ENCODE assay signal across 24 cellular contexts in the genomic region with DNA sequence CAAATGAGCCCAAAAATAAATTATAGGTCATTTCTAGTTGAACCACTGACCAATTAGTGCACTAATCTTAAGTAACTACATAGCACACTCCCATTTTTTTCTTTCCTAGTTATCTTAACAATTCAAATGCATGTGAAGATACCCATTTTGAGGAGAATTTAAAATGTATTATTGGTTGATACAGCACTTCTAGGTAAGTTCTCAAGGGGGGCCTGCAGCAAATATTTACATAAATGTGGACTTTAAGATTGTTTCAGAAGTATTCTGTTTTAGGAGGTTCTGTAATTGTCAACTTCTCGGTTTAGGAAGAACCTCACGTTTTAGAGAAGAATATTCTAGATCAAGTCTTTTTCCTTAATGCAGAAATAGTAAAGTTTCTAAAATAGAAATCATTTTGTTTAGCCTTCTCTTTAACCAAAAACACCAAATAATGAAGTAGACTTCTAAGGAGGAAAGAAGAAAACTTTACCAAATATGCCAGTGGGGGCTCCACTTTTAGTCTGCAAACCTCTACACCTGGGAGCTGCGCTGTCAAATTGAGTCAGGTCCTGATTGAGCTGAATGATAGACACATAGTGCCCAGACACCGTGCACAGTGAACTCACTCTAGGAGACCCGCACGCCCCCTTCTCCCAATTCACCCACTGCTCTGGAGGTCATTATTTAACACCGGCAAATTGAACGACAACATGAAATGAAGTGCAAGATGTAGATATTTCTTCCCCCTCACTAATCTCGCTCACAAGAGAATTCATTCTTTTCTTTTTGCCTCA.
"Had no signal": no experiment of that assay in that cellular context is flagged by ENCODE, and none has a peak within 500 bp of the region (broad histone marks: within the 10 kb centered on the region; RNA-seq: fewer than 3 reads in every experiment).

No MANE protein-coding gene starts in this region.

- H3K4me3 Mint-ChIP-seq: natural killer cell, neural crest cell had no signal

- H3K4me1 ChIP-seq: gastrocnemius medialis, tibial artery, uterus had no signal

- H3K36me3 Mint-ChIP-seq: natural killer cell had no signal

- H3K27ac Mint-ChIP-seq: natural killer cell had no signal

- H3K27ac ChIP-seq: coronary artery, dorsolateral prefrontal cortex, gastrocnemius medialis, heart right ventricle, ovary, right atrium auricular region, sigmoid colon, skin epidermis, tibial artery, upper lobe of left lung, uterus had no signal

- DNase-seq: dorsolateral prefrontal cortex; effector memory CD4-positive, alpha-beta T cell; gastrocnemius medialis; heart right ventricle; hypothalamus; kidney glomerular epithelial cell; mammary epithelial cell; mucosa of descending colon; natural killer cell; nucleus accumbens; ovary; sigmoid colon; stimulated activated CD4-positive, alpha-beta T cell treated with anti-CD3 and anti-CD28 coated beads, Interleukin-12 subunit alpha, Interleukin-12 subunit beta, amount 100 ng/mL, for 4 hours; stimulated activated naive CD8-positive, alpha-beta T cell treated with anti-CD3 and anti-CD28 coated beads, Interleukin-15, Interleukin-2, amounts not matched to agents 100 U/mL and 50 U/mL, for 24 hours; tibial artery; upper lobe of left lung; uterus had no signal

- FAIRE-seq: islet of Langerhans had no signal

- ATAC-seq: esophagus mucosa; gastrocnemius medialis; heart right ventricle; left lobe of liver; mucosa of descending colon; natural killer cell; stimulated activated naive CD8-positive, alpha-beta T cell treated with anti-CD3 and anti-CD28 coated beads, Interleukin-15, Interleukin-2, amounts not matched to agents 100 U/mL and 50 U/mL, for 24 hours had no signal

- H3K27me3 ChIP-seq: gastrocnemius medialis, ovary, right atrium auricular region, sigmoid colon, tibial artery, upper lobe of left lung, uterus had no signal

- H3K4me3 ChIP-seq: coronary artery, dorsolateral prefrontal cortex, gastrocnemius medialis, heart right ventricle, mucosa of descending colon, ovary, right atrium auricular region, sigmoid colon, skin epidermis, tibial artery, upper lobe of left lung, uterus had no signal

- H3K9me3 Mint-ChIP-seq: natural killer cell, neural crest cell had no signal

- H3K9me3 ChIP-seq: gastrocnemius medialis, heart right ventricle, mucosa of descending colon, ovary, right atrium auricular region, sigmoid colon, tibial artery, upper lobe of left lung, uterus had no signal

- H3K36me3 ChIP-seq: gastrocnemius medialis, heart right ventricle, ovary, right atrium auricular region, sigmoid colon, tibial artery, upper lobe of left lung, uterus had no signal
